1 cellular context compared by ENCODE assay signal in genomic region chr1:11893907-11894251, GRCh38.
TF ChIP-seq lines count a peak whose summit lies in the region.

No MANE protein-coding gene starts in this region.

TF ChIP-seq in HEK293, 187 proteins besides CTCF, POLR2A, EP300 and RAD21 (continued from another document):
- TF ChIP-seq, protein P1, sequence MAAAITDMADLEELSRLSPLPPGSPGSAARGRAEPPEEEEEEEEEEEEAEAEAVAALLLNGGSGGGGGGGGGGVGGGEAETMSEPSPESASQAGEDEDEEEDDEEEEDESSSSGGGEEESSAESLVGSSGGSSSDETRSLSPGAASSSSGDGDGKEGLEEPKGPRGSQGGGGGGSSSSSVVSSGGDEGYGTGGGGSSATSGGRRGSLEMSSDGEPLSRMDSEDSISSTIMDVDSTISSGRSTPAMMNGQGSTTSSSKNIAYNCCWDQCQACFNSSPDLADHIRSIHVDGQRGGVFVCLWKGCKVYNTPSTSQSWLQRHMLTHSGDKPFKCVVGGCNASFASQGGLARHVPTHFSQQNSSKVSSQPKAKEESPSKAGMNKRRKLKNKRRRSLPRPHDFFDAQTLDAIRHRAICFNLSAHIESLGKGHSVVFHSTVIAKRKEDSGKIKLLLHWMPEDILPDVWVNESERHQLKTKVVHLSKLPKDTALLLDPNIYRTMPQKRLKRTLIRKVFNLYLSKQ (tag by site-specific recombination; IDR thresholded peaks at IDR 0.05; ENCODE audit: borderline replicate concordance): no peak
- TF ChIP-seq INSM2 (tag by site-specific recombination; IDR thresholded peaks at IDR 0.05) (no peak), ZNF837 (tag by site-specific recombination; IDR thresholded peaks at IDR 0.05) (no peak), ZBTB17 (tag by site-specific recombination; IDR thresholded peaks at IDR 0.05) (no peak), ZNF549 (tag by site-specific recombination; IDR thresholded peaks at IDR 0.05) (no peak), ZEB2 (tag by site-specific recombination; IDR thresholded peaks at IDR 0.05) (peak; percentile 51; the same call in 1 of the 2 replicates), ZNF175 (tag by site-specific recombination; IDR thresholded peaks at IDR 0.05) (no peak), ZNF654 (tag by site-specific recombination; IDR thresholded peaks at IDR 0.05; ENCODE audit: low read depth) (peak; percentile 69), ZNF391 (tag by site-specific recombination; IDR thresholded peaks at IDR 0.05; ENCODE audit: borderline replicate concordance, low read depth) (peak; percentile 30; the same call in 1 of the 2 replicates), GLIS1 (tag by site-specific recombination; IDR thresholded peaks at IDR 0.05) (peak; percentile 60), ZNF266 (tag by site-specific recombination; IDR thresholded peaks at IDR 0.05; ENCODE audit: low read depth) (no peak), ZNF2 (tag by site-specific recombination; IDR thresholded peaks at IDR 0.05) (peak; percentile 46; the same call in 1 of the 2 replicates)
- TF ChIP-seq, protein P2, sequence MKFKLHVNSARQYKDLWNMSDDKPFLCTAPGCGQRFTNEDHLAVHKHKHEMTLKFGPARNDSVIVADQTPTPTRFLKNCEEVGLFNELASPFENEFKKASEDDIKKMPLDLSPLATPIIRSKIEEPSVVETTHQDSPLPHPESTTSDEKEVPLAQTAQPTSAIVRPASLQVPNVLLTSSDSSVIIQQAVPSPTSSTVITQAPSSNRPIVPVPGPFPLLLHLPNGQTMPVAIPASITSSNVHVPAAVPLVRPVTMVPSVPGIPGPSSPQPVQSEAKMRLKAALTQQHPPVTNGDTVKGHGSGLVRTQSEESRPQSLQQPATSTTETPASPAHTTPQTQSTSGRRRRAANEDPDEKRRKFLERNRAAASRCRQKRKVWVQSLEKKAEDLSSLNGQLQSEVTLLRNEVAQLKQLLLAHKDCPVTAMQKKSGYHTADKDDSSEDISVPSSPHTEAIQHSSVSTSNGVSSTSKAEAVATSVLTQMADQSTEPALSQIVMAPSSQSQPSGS (tag by site-specific recombination; IDR thresholded peaks at IDR 0.05; ENCODE audit: low read depth): no peak
- TF ChIP-seq, protein P3, sequence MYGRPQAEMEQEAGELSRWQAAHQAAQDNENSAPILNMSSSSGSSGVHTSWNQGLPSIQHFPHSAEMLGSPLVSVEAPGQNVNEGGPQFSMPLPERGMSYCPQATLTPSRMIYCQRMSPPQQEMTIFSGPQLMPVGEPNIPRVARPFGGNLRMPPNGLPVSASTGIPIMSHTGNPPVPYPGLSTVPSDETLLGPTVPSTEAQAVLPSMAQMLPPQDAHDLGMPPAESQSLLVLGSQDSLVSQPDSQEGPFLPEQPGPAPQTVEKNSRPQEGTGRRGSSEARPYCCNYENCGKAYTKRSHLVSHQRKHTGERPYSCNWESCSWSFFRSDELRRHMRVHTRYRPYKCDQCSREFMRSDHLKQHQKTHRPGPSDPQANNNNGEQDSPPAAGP (tag by site-specific recombination; IDR thresholded peaks at IDR 0.05): 0 out of 2 replicates have a peak, but pooled peaks have one; percentile 37
- TF ChIP-seq, protein P4, sequence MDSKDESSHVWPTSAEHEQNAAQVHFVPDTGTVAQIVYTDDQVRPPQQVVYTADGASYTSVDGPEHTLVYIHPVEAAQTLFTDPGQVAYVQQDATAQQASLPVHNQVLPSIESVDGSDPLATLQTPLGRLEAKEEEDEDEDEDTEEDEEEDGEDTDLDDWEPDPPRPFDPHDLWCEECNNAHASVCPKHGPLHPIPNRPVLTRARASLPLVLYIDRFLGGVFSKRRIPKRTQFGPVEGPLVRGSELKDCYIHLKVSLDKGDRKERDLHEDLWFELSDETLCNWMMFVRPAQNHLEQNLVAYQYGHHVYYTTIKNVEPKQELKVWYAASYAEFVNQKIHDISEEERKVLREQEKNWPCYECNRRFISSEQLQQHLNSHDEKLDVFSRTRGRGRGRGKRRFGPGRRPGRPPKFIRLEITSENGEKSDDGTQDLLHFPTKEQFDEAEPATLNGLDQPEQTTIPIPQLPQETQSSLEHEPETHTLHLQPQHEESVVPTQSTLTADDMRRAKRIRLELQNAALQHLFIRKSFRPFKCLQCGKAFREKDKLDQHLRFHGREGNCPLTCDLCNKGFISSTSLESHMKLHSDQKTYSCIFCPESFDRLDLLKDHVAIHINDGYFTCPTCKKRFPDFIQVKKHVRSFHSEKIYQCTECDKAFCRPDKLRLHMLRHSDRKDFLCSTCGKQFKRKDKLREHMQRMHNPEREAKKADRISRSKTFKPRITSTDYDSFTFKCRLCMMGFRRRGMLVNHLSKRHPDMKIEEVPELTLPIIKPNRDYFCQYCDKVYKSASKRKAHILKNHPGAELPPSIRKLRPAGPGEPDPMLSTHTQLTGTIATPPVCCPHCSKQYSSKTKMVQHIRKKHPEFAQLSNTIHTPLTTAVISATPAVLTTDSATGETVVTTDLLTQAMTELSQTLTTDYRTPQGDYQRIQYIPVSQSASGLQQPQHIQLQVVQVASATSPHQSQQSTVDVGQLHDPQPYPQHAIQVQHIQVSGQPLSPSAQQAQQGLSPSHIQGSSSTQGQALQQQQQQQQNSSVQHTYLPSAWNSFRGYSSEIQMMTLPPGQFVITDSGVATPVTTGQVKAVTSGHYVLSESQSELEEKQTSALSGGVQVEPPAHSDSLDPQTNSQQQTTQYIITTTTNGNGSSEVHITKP (tag by site-specific recombination; IDR thresholded peaks at IDR 0.05): no peak
TF ChIP-seq in HEK293: peak in this region for 8.
